2 cellular contexts compared by ENCODE assay signal in the genomic region with DNA sequence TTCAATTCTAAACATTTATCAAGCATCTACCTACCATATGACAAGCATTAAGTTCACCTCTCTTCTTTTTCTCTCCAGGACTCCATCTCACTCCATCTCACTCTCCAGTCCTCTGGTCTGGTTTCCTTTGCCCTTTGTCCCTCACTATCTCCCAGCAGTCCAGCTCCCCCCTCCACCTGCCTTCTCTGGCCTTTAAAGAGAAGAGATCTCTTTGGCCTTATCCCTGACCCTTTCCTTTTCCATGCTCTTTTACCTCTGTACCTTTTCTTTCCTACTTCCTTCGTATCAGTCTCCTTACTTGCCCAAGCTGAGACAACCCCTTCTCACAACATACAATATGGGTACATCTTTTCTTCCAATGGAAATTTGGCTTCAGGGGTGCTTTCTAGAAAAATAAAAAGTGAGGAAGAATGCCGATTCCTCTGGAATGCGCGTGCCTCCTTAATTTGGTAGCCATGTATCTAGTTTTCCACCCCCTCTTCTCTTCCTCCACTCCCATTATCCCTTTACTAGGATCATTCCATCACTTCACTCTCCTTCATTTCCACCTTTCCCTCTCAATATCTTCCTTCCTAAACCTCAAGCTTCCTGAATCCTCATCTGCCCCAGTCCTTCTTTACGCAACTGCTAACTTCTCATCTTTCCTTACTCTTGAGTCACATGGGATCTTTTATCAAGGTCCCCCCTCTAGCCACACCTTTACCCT.
A peak's percentile ranks its signal among the peaks of the same experiment; 100 is the strongest.
TF ChIP-seq lines count a peak whose summit lies in the region.

No MANE protein-coding gene starts in this region.

TF ChIP-seq in K562, 482 proteins besides CTCF, POLR2A, EP300 and RAD21 (continues in another document):
- peak; percentile 11; the same call in 1 of the 2 replicates for TF ChIP-seq SMARCA5 (IDR thresholded peaks at IDR 0.05)
- peak; percentile 97 for TF ChIP-seq THRAP3 (IDR thresholded peaks at IDR 0.05; ENCODE audit: borderline replicate concordance)
- TF ChIP-seq FOXK2 (conservative IDR thresholded peaks at IDR 0.05 in 1 of 2, IDR thresholded peaks at IDR 0.05 in 1 of 2; ENCODE audit: low read depth in 2 of 2): peak in 1 of 2 experiments; percentile 46; a peak in 3 of 4 replicates
- no peak for TF ChIP-seq CBX3 (IDR thresholded peaks at IDR 0.05; ENCODE audit: borderline replicate concordance in 1 of 2, low read length in 2 of 2)
- TF ChIP-seq GATA2 (CRISPR knock-in tag; IDR thresholded peaks at IDR 0.05): 0 out of 2 replicates have a peak, but pooled peaks have one; percentile 8
- TF ChIP-seq, protein P1, sequence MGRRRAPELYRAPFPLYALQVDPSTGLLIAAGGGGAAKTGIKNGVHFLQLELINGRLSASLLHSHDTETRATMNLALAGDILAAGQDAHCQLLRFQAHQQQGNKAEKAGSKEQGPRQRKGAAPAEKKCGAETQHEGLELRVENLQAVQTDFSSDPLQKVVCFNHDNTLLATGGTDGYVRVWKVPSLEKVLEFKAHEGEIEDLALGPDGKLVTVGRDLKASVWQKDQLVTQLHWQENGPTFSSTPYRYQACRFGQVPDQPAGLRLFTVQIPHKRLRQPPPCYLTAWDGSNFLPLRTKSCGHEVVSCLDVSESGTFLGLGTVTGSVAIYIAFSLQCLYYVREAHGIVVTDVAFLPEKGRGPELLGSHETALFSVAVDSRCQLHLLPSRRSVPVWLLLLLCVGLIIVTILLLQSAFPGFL (CRISPR knock-in tag; IDR thresholded peaks at IDR 0.05): no peak
- 0 out of 2 replicates have a peak, but pooled peaks have one; percentile 34 for TF ChIP-seq ZBTB1 (CRISPR knock-in tag; IDR thresholded peaks at IDR 0.05; ENCODE audit: borderline replicate concordance, low read depth)
- TF ChIP-seq GABPB1 (CRISPR knock-in tag; IDR thresholded peaks at IDR 0.05): no peak
- no peak for TF ChIP-seq BCOR (IDR thresholded peaks at IDR 0.05)
- TF ChIP-seq, protein P2, sequence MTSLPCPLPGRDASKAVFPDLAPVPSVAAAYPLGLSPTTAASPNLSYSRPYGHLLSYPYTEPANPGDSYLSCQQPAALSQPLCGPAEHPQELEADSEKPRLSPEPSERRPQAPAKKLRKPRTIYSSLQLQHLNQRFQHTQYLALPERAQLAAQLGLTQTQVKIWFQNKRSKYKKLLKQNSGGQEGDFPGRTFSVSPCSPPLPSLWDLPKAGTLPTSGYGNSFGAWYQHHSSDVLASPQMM (CRISPR knock-in tag; IDR thresholded peaks at IDR 0.05): no peak
- TF ChIP-seq FUS (optimal IDR thresholded peaks at IDR 0.05; ENCODE audit: low read depth, low read length): no peak
- TF ChIP-seq ZBTB26 (CRISPR knock-in tag; IDR thresholded peaks at IDR 0.05): peak; percentile 95; the same call in 1 of the 2 replicates
- TF ChIP-seq, protein P3, sequence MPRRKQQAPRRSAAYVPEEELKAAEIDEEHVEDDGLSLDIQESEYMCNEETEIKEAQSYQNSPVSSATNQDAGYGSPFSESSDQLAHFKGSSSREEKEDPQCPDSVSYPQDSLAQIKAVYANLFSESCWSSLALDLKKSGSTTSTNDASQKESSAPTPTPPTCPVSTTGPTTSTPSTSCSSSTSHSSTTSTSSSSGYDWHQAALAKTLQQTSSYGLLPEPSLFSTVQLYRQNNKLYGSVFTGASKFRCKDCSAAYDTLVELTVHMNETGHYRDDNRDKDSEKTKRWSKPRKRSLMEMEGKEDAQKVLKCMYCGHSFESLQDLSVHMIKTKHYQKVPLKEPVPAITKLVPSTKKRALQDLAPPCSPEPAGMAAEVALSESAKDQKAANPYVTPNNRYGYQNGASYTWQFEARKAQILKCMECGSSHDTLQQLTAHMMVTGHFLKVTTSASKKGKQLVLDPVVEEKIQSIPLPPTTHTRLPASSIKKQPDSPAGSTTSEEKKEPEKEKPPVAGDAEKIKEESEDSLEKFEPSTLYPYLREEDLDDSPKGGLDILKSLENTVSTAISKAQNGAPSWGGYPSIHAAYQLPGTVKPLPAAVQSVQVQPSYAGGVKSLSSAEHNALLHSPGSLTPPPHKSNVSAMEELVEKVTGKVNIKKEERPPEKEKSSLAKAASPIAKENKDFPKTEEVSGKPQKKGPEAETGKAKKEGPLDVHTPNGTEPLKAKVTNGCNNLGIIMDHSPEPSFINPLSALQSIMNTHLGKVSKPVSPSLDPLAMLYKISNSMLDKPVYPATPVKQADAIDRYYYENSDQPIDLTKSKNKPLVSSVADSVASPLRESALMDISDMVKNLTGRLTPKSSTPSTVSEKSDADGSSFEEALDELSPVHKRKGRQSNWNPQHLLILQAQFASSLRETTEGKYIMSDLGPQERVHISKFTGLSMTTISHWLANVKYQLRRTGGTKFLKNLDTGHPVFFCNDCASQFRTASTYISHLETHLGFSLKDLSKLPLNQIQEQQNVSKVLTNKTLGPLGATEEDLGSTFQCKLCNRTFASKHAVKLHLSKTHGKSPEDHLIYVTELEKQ (CRISPR knock-in tag; IDR thresholded peaks at IDR 0.05): 0 out of 2 replicates have a peak, but pooled peaks have one; percentile 29
- no peak for TF ChIP-seq PTRF (tag; IDR thresholded peaks at IDR 0.05)
- TF ChIP-seq ILF3 (IDR thresholded peaks at IDR 0.05; ENCODE audit: borderline replicate concordance): no peak
- TF ChIP-seq STAG1 (CRISPR knock-in tag; IDR thresholded peaks at IDR 0.05; ENCODE audit: borderline replicate concordance): no peak
- no peak for TF ChIP-seq GTF2A2 (tag; IDR thresholded peaks at IDR 0.05)
- no peak for TF ChIP-seq SRF (CRISPR knock-in tag; IDR thresholded peaks at IDR 0.05)
- TF ChIP-seq HDGF (IDR thresholded peaks at IDR 0.05): peak; percentile 22
- no peak; the same call in 1 of the 2 replicates for TF ChIP-seq CC2D1A (IDR thresholded peaks at IDR 0.05)
- peak; percentile 57; the same call in 1 of the 2 replicates for TF ChIP-seq MTA1 (IDR thresholded peaks at IDR 0.05; ENCODE audit: borderline replicate concordance)
- 0 out of 2 replicates have a peak, but pooled peaks have one; percentile 28 for TF ChIP-seq GMEB1 (CRISPR knock-in tag; IDR thresholded peaks at IDR 0.05)
- no peak for TF ChIP-seq KLF13 (tag; IDR thresholded peaks at IDR 0.05; ENCODE audit: borderline replicate concordance, low read depth)

TF ChIP-seq in GM12891, 5 proteins besides CTCF, POLR2A, EP300 and RAD21:
- TF ChIP-seq TAF1 (IDR thresholded peaks at IDR 0.05; ENCODE audit: low read depth, low read length) (no peak), POU2F2 (IDR thresholded peaks at IDR 0.05; ENCODE audit: low read depth, low read length) (no peak), SPI1 (IDR thresholded peaks at IDR 0.05; ENCODE audit: low read depth, low read length) (no peak), PAX5 (IDR thresholded peaks at IDR 0.05; ENCODE audit: insufficient read depth, low read length, severe bottlenecking) (no peak), POLR2AphosphoS5 (IDR thresholded peaks at IDR 0.05; ENCODE audit: low read depth, low read length) (no peak)
